ENCODE assay signal across 13 cellular contexts in genomic region chr19:55188620-55189019, GRCh38. TPM values are rescaled to one million over a fixed set of nuclear protein-coding genes. Genes with fewer than 3 reads are reported as not detected.
DNase-seq lines count a peak whose midpoint lies in the region; FAIRE-seq and TF ChIP-seq lines count a peak whose summit lies in the region.
"Had no signal": no experiment of that assay in that cellular context is flagged by ENCODE, and none has a peak within 500 bp of the region (broad histone marks: within the 10 kb centered on the region; RNA-seq: fewer than 3 reads in every experiment).

No MANE protein-coding gene starts in this region.

- peaks cover 8% of the 10 kb centered on the region for H3K4me1 ChIP-seq in keratinocyte (ENCODE audit: control insufficient read depth, extremely low read depth, insufficient read depth, low read length)

- peak overlapping the region; percentile 33 for H3K4me2 ChIP-seq in keratinocyte (ENCODE audit: control insufficient read depth, extremely low read depth, insufficient read depth, low read depth, low read length)
- H3K4me2 ChIP-seq: smooth muscle cell had no signal

- peak overlapping the region in 1 of 3 experiments; percentile 16 for H3K4me3 ChIP-seq in keratinocyte (ENCODE audit: control insufficient read depth in 2 of 3, extremely low read depth in 1 of 3, insufficient read depth in 2 of 3, low read depth in 1 of 3, low read length in 3 of 3)
- H3K4me3 ChIP-seq: cardiac muscle cell, heart right ventricle, SJSA1, smooth muscle cell had no signal

- peak overlapping the region; percentile 89 for H3K27ac ChIP-seq in keratinocyte (ENCODE audit: control insufficient read depth, insufficient read depth, low read length)
- H3K27ac ChIP-seq: cardiac muscle cell had no signal

- H3K9ac ChIP-seq in keratinocyte (ENCODE audit: control insufficient read depth, extremely low read depth, insufficient read depth, low read length) = peak overlapping the region; percentile 54

- TF ChIP-seq CTCF in GM10248 (IDR thresholded peaks at IDR 0.05; ENCODE audit: control extremely low read depth, extremely low read depth, low read depth, missing control alignments) = no peak
- TF ChIP-seq CTCF in keratinocyte (optimal IDR thresholded peaks at IDR 0.05 in 1 of 3, IDR thresholded peaks at IDR 0.05 in 1 of 3, conservative IDR thresholded peaks at IDR 0.05 in 1 of 3; ENCODE audit: extremely low read depth in 1 of 3, insufficient read depth in 2 of 3, low read length in 3 of 3) = no peak
- no peak for TF ChIP-seq CTCF in GM13977 (IDR thresholded peaks at IDR 0.05; ENCODE audit: extremely low read depth, insufficient read depth, missing control alignments)

- no peaks in the 10 kb centered on the region for H4K20me1 ChIP-seq in keratinocyte (ENCODE audit: control insufficient read depth, extremely low read depth, insufficient read depth, low read length)

- H3K9me3 ChIP-seq in keratinocyte (ENCODE audit: control insufficient read depth, low read depth, low read length) = no peaks in the 10 kb centered on the region
- H3K9me3 ChIP-seq: heart right ventricle, SJSA1 had no signal

- H2AFZ ChIP-seq in keratinocyte (ENCODE audit: control insufficient read depth, low read length) = no peak overlapping the region

- no peaks in the 10 kb centered on the region for H3K27me3 ChIP-seq in keratinocyte (ENCODE audit: control insufficient read depth, extremely low read depth, insufficient read depth, low read length)

- CTCF ChIA-PET in GM10248 (lab: Yijun Ruan, JAX) = no interaction called here

- POLR2A ChIA-PET in GM10248 (lab: Yijun Ruan, JAX) = no interaction called here

- H3K36me3 ChIP-seq in keratinocyte (ENCODE audit: control insufficient read depth in 2 of 2, extremely low read depth in 1 of 2, insufficient read depth in 2 of 2, low read length in 2 of 2) = no peaks in the 10 kb centered on the region
- H3K36me3 ChIP-seq: cardiac muscle cell, heart right ventricle, SJSA1 had no signal

- FAIRE-seq in keratinocyte (lab: Jason Lieb, UNC) = no peak

- peak; percentile 13 for DNase-seq in GM10248 (ENCODE audit: extremely low spot score)
- DNase-seq in keratinocyte (ENCODE audit: low read depth, low spot score) = no peak
- no peak for DNase-seq in NCI-H446 treated with DMSO at 0.1 percent for 48 hours (lab: John Stamatoyannopoulos, UW)
- no peak for DNase-seq in NCI-H345 (lab: John Stamatoyannopoulos, UW)
- no peak for DNase-seq in GM13977 (ENCODE audit: low spot score)
- DNase-seq: activated CD4-positive, CD25-positive, alpha-beta regulatory T cell treated with anti-CD3 and anti-CD28 coated beads, Interleukin-2, amount 50 U/mL, for 72 hours; NCI-H1105 had no signal

- no peaks in the 10 kb centered on the region for H3K9me1 ChIP-seq in keratinocyte (ENCODE audit: control insufficient read depth, extremely low read depth, insufficient read depth, low read length)

- in situ Hi-C loops in GM13977 (cut with MboI; ENCODE audit: low pct_unique_long_range_greater_than_20kb, low sequenced_read_pairs, unreplicated experiment) = no loop called here

- dilution Hi-C loops in keratinocyte (cut with MboI; ENCODE audit: extremely low pct_ligation_motif_present, low sequenced_read_pairs) = no loop called here

- no peaks in the 10 kb centered on the region for H3K79me2 ChIP-seq in keratinocyte (ENCODE audit: control insufficient read depth, insufficient read depth, low read length)

TF ChIP-seq in PFSK-1, 5 proteins besides CTCF, POLR2A, EP300 and RAD21:
- TF ChIP-seq SIN3A (IDR thresholded peaks at IDR 0.05; ENCODE audit: borderline replicate concordance, insufficient read depth, low read length) (no peak), FOXP2 (optimal IDR thresholded peaks at IDR 0.05; ENCODE audit: borderline replicate concordance, extremely low read depth, extremely low read length, insufficient read depth) (no peak), REST (IDR thresholded peaks at IDR 0.05; ENCODE audit: insufficient read depth in 1 of 2, low read depth in 2 of 2, low read length in 2 of 2) (peak in 1 of 2 experiments; percentile 30; a peak in 1 of 4 replicates), POLR2AphosphoS5 (IDR thresholded peaks at IDR 0.05; ENCODE audit: low read depth, low read length) (0 out of 2 replicates have a peak, but pooled peaks have one; percentile 20)

RNA-seq across cellular contexts. Expression of gene SYT5, which starts 8.5 kb away (rescaled TPM):
- polyA plus RNA-seq in PFSK-1 (2012; ENCODE audit: insufficient read length, low read depth) = 0.72 TPM
- polyA plus RNA-seq in keratinocyte = 0.05 to 0.39 TPM (median 0.33 TPM) in 3 replicates
- 4.9 TPM for polyA plus RNA-seq in keratinocyte (2011; ENCODE audit: low read depth)
- 0.24 and 0.27 TPM in 2 replicates for polyA plus RNA-seq in keratinocyte (2011; cell fraction: cytosol; rRNA removed)
- polyA plus RNA-seq in keratinocyte (2011; cell fraction: nucleus; rRNA removed) = 0.15 and 0.78 TPM in 2 replicates
- polyA plus RNA-seq in keratinocyte (2012; ENCODE audit: low replicate concordance) = 1.1 and 1.4 TPM in 2 replicates
- not detected in 3 replicates for polyA minus RNA-seq in keratinocyte
- polyA minus RNA-seq in keratinocyte (2011; cell fraction: cytosol; rRNA and poly(A)+ RNA removed) = not detected
- 0.21 and 0.47 TPM in 2 replicates for polyA minus RNA-seq in keratinocyte (2011; cell fraction: nucleus; rRNA and poly(A)+ RNA removed)
- polyA plus RNA-seq: cardiac muscle cell, smooth muscle cell had no signal

RNA-seq across cellular contexts. Expression of gene PTPRH, which starts 20.7 kb away (rescaled TPM):
- 26.9 TPM for polyA plus RNA-seq in PFSK-1 (2012; ENCODE audit: insufficient read length, low read depth)
- 0.06 to 0.17 TPM (median 0.09 TPM) in 3 replicates for polyA plus RNA-seq in keratinocyte
- polyA plus RNA-seq in keratinocyte (2011; ENCODE audit: low read depth) = 0.55 TPM
- 0.02 and 0.12 TPM in 2 replicates for polyA plus RNA-seq in keratinocyte (2011; cell fraction: cytosol; rRNA removed)
- 0.08 and 0.27 TPM in 2 replicates for polyA plus RNA-seq in keratinocyte (2011; cell fraction: nucleus; rRNA removed)
- 0.15 and 0.20 TPM in 2 replicates for polyA plus RNA-seq in keratinocyte (2012; ENCODE audit: low replicate concordance)
- polyA minus RNA-seq in keratinocyte = 0.38 to 1.1 TPM in 2 of 3 replicates, not detected in the other
- polyA minus RNA-seq in keratinocyte (2011; cell fraction: cytosol; rRNA and poly(A)+ RNA removed) = not detected
- 0.47 and 1.3 TPM in 2 replicates for polyA minus RNA-seq in keratinocyte (2011; cell fraction: nucleus; rRNA and poly(A)+ RNA removed)
- polyA plus RNA-seq: CD4-positive, CD25-positive, alpha-beta regulatory T cell; smooth muscle cell had no signal

RNA-seq across cellular contexts. Expression of gene DNAAF3, which starts 22.2 kb away (rescaled TPM):
- polyA plus RNA-seq in PFSK-1 (2012; ENCODE audit: insufficient read length, low read depth) = 36.8 TPM
- polyA plus RNA-seq in keratinocyte = 8.5 to 14.3 TPM (median 12.9 TPM) in 3 replicates
- polyA plus RNA-seq in keratinocyte (2011; ENCODE audit: low read depth) = 0.61 TPM
- polyA plus RNA-seq in keratinocyte (2011; cell fraction: cytosol; rRNA removed) = 9.8 and 12.0 TPM in 2 replicates
- polyA plus RNA-seq in keratinocyte (2011; cell fraction: nucleus; rRNA removed) = 7.5 and 9.1 TPM in 2 replicates
- polyA plus RNA-seq in keratinocyte (2012; ENCODE audit: low replicate concordance) = 3.6 and 11.3 TPM in 2 replicates
- 5.5 to 13.0 TPM (median 6.0 TPM) in 3 replicates for polyA minus RNA-seq in keratinocyte
- polyA minus RNA-seq in keratinocyte (2011; cell fraction: cytosol; rRNA and poly(A)+ RNA removed) = 7.5 TPM
- polyA minus RNA-seq in keratinocyte (2011; cell fraction: nucleus; rRNA and poly(A)+ RNA removed) = 1.1 and 2.0 TPM in 2 replicates
- polyA plus RNA-seq: CD4-positive, CD25-positive, alpha-beta regulatory T cell had no signal

RNA-seq across cellular contexts. Expression of gene TNNI3, which starts 31.1 kb away (rescaled TPM):
- polyA plus RNA-seq in PFSK-1 (2012; ENCODE audit: insufficient read length, low read depth) = 5.7 TPM
- polyA plus RNA-seq in keratinocyte = 2.2 to 4.1 TPM (median 3.3 TPM) in 3 replicates
- polyA plus RNA-seq in keratinocyte (2011; ENCODE audit: low read depth) = 2.1 TPM
- polyA plus RNA-seq in keratinocyte (2011; cell fraction: cytosol; rRNA removed) = 0.78 and 2.9 TPM in 2 replicates
- polyA plus RNA-seq in keratinocyte (2011; cell fraction: nucleus; rRNA removed) = 3.8 and 4.7 TPM in 2 replicates
- 1.7 and 3.9 TPM in 2 replicates for polyA plus RNA-seq in keratinocyte (2012; ENCODE audit: low replicate concordance)
- polyA minus RNA-seq in keratinocyte = 0.49 to 1.2 TPM in 2 of 3 replicates, not detected in the other
- not detected for polyA minus RNA-seq in keratinocyte (2011; cell fraction: cytosol; rRNA and poly(A)+ RNA removed)
- polyA minus RNA-seq in keratinocyte (2011; cell fraction: nucleus; rRNA and poly(A)+ RNA removed) = not detected in 2 replicates
- polyA plus RNA-seq: CD4-positive, CD25-positive, alpha-beta regulatory T cell had no signal

RNA-seq across cellular contexts. Expression of gene TNNT1, which starts 39.6 kb away (rescaled TPM):
- polyA plus RNA-seq in PFSK-1 (2012; ENCODE audit: insufficient read length, low read depth) = 268 TPM
- polyA plus RNA-seq in keratinocyte = 89.7 to 113 TPM (median 99.6 TPM) in 3 replicates
- 90.8 TPM for polyA plus RNA-seq in keratinocyte (2011; ENCODE audit: low read depth)
- 41.8 and 116 TPM in 2 replicates for polyA plus RNA-seq in keratinocyte (2011; cell fraction: cytosol; rRNA removed)
- 30.1 and 31.3 TPM in 2 replicates for polyA plus RNA-seq in keratinocyte (2011; cell fraction: nucleus; rRNA removed)
- 54.4 and 187 TPM in 2 replicates for polyA plus RNA-seq in keratinocyte (2012; ENCODE audit: low replicate concordance)
- 16.9 to 25.5 TPM (median 21.0 TPM) in 3 replicates for polyA minus RNA-seq in keratinocyte
- 68.9 TPM for polyA minus RNA-seq in keratinocyte (2011; cell fraction: cytosol; rRNA and poly(A)+ RNA removed)
- 5.9 and 6.5 TPM in 2 replicates for polyA minus RNA-seq in keratinocyte (2011; cell fraction: nucleus; rRNA and poly(A)+ RNA removed)
- polyA plus RNA-seq: CD4-positive, CD25-positive, alpha-beta regulatory T cell had no signal
